3 cellular contexts compared by ENCODE assay signal in genomic region chr9:97517331-97518089, GRCh38.
TF ChIP-seq lines count a peak whose summit lies in the region.

No MANE protein-coding gene starts in this region.

TF ChIP-seq in IMR-90, 13 proteins besides CTCF, POLR2A, EP300 and RAD21:
- no peak for TF ChIP-seq ELK1 (IDR thresholded peaks at IDR 0.05; ENCODE audit: borderline replicate concordance, low read depth, low read length)
- no peak for TF ChIP-seq SMC3 (IDR thresholded peaks at IDR 0.05; ENCODE audit: low read depth, low read length)
- TF ChIP-seq MAFK (IDR thresholded peaks at IDR 0.05; ENCODE audit: low read depth, low read length), result no peak
- no peak for TF ChIP-seq CEBPB (IDR thresholded peaks at IDR 0.05; ENCODE audit: low read depth, low read length)
- TF ChIP-seq NFE2L2 (IDR thresholded peaks at IDR 0.05; ENCODE audit: low read depth, low read length), result no peak
- TF ChIP-seq MAZ (IDR thresholded peaks at IDR 0.05; ENCODE audit: borderline replicate concordance, low read depth, low read length), result no peak
- no peak for TF ChIP-seq CHD1 (IDR thresholded peaks at IDR 0.05; ENCODE audit: low read depth, low read length)
- no peak for TF ChIP-seq RFX5 (IDR thresholded peaks at IDR 0.05; ENCODE audit: low read depth, low read length)
- TF ChIP-seq BHLHE40 (IDR thresholded peaks at IDR 0.05; ENCODE audit: low read depth, low read length), result no peak
- no peak for TF ChIP-seq RCOR1 (IDR thresholded peaks at IDR 0.05; ENCODE audit: insufficient replicate concordance, low read length)
- no peak for TF ChIP-seq MXI1 (IDR thresholded peaks at IDR 0.05; ENCODE audit: borderline replicate concordance, low read depth, low read length)
- no peak for TF ChIP-seq USF2 (IDR thresholded peaks at IDR 0.05; ENCODE audit: low read depth, low read length)
- TF ChIP-seq FOS (IDR thresholded peaks at IDR 0.05; ENCODE audit: low read depth, low read length), result no peak

TF ChIP-seq in K562, 482 proteins besides CTCF, POLR2A, EP300 and RAD21:
- TF ChIP-seq PKNOX1 (IDR thresholded peaks at IDR 0.05), result 0 out of 2 replicates have a peak, but pooled peaks have one; percentile 9
- TF ChIP-seq MXD1 (CRISPR knock-in tag; IDR thresholded peaks at IDR 0.05; ENCODE audit: borderline replicate concordance, poor library complexity, severe bottlenecking), result no peak
- TF ChIP-seq FOXA3 (CRISPR knock-in tag; conservative IDR thresholded peaks at IDR 0.05 in 1 of 2, IDR thresholded peaks at IDR 0.05 in 1 of 2), result no peak
- no peak for TF ChIP-seq ZNF23 (CRISPR knock-in tag; IDR thresholded peaks at IDR 0.05)
- no peak for TF ChIP-seq HNRNPLL (IDR thresholded peaks at IDR 0.05; ENCODE audit: low read depth, low read length, poor library complexity, severe bottlenecking)
- TF ChIP-seq PRDM10 (IDR thresholded peaks at IDR 0.05; ENCODE audit: partially characterized antibody), result peak; percentile 87
- no peak for TF ChIP-seq NFE2L1 (tag; IDR thresholded peaks at IDR 0.05; ENCODE audit: borderline replicate concordance, low read depth)
- TF ChIP-seq ZNF707 (CRISPR knock-in tag; conservative IDR thresholded peaks at IDR 0.05), result no peak
- no peak for TF ChIP-seq ZNF449 (CRISPR knock-in tag; IDR thresholded peaks at IDR 0.05)

TF ChIP-seq in GM12891, 5 proteins besides CTCF, POLR2A, EP300 and RAD21:
- TF ChIP-seq SPI1 (IDR thresholded peaks at IDR 0.05; ENCODE audit: low read depth, low read length) (no peak), POU2F2 (IDR thresholded peaks at IDR 0.05; ENCODE audit: low read depth, low read length) (no peak), POLR2AphosphoS5 (IDR thresholded peaks at IDR 0.05; ENCODE audit: low read depth, low read length) (no peak), PAX5 (IDR thresholded peaks at IDR 0.05; ENCODE audit: insufficient read depth, low read length, severe bottlenecking) (no peak), TAF1 (IDR thresholded peaks at IDR 0.05; ENCODE audit: low read depth, low read length) (no peak)
